17 cellular contexts compared by ENCODE assay signal in genomic region chr2:25838152-25838756, GRCh38.
"Had no signal": no experiment of that assay in that cellular context is flagged by ENCODE, and none has a peak within 500 bp of the region (broad histone marks: within the 10 kb centered on the region; RNA-seq: fewer than 3 reads in every experiment).

No MANE protein-coding gene starts in this region.

- DNase-seq: activated B cell treated with CpG ODN at 0.5 μM for 24 hours; activated CD4-positive, alpha-beta memory T cell treated with anti-CD3 and anti-CD28 coated beads, Interleukin-2, amount 10 ng/mL, durations not matched to agents 7 days and 5 days; activated CD4-positive, alpha-beta T cell treated with anti-CD3 and anti-CD28 coated beads for 4 hours; activated CD8-positive, alpha-beta memory T cell treated with anti-CD3 and anti-CD28 coated beads, Interleukin-2, amount 10 ng/mL, durations not matched to agents 7 days and 5 days; activated naive CD4-positive, alpha-beta T cell treated with Interleukin-2 at 50 U/mL for 16 hours; cerebellar nuclear complex; cortex of kidney; heart right ventricle; immature natural killer cell; occipital lobe; posterior cingulate gyrus; stimulated activated CD4-positive, alpha-beta T cell treated with anti-CD3 and anti-CD28 coated beads, Interleukin-2, amount 100 ng/mL, for 24 hours; stimulated activated naive CD8-positive, alpha-beta T cell treated with anti-CD3 and anti-CD28 coated beads, Interleukin-15, Interleukin-2, amounts not matched to agents 100 U/mL and 50 U/mL, for 24 hours; substantia nigra; tibial artery had no signal

- H3K4me1 ChIP-seq: esophagus muscularis mucosa, tibial artery had no signal

- H3K4me3 ChIP-seq: esophagus muscularis mucosa, heart right ventricle, lung, tibial artery had no signal

- H3K27me3 ChIP-seq: esophagus muscularis mucosa, heart right ventricle, tibial artery had no signal

- ATAC-seq: activated CD8-positive, alpha-beta memory T cell treated with anti-CD3 and anti-CD28 coated beads, Interleukin-2, amount 10 ng/mL, durations not matched to agents 7 days and 5 days; heart right ventricle; stimulated activated naive CD8-positive, alpha-beta T cell treated with anti-CD3 and anti-CD28 coated beads, Interleukin-15, Interleukin-2, amounts not matched to agents 100 U/mL and 50 U/mL, for 24 hours had no signal

- H3K27ac ChIP-seq: esophagus muscularis mucosa, heart right ventricle, tibial artery had no signal

- H3K9me3 ChIP-seq: esophagus muscularis mucosa, tibial artery had no signal
